ENCODE assay signal across 1 cellular context in the genomic region with DNA sequence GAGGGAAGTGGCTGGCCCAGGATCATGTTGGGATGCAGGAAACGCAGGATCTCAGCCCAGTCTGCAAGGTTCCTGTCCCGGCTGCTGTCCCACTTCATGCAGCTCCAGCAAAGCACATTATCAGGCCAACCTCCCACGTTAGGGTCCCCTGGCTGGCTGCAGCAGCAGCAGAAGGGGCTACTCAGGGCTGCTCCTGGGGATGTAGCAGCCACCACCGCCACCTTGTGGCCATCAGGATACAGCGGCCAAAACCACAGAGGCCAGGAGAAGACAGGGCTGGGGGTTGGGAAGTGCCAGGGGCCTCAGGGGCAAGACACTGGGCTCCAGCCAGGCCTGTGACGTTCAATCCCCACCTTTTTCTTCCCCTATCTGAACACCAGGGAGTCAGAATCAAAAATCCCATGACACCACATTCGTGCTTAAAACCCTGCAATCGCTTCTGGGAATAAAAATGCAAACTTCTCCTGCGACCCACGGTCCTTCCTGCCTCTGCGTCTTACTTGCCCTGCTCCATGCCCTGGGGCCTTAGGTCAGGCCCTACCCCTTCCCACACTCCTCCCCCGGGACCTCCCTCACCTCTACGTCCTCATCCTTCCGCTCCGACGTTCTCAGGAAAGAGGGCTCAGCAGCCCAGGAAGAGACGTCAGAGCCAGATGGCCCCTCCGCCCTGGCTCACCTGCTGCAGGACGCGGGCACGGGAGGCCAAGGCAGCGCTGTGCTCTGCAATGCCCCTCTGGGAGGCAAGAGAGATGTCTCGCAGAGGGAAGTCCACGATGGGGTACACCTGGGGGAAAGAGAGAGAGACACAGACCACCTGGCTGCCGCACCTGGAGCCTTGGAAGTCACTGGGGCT.
TF ChIP-seq lines count a peak whose summit lies in the region.

No MANE protein-coding gene starts in this region.

TF ChIP-seq in HepG2, 621 proteins besides CTCF, POLR2A, EP300 and RAD21 (continued from another document and continues in another):
- no peak for TF ChIP-seq NFAT5 (CRISPR knock-in tag; IDR thresholded peaks at IDR 0.05)
- TF ChIP-seq BHLHE40 (IDR thresholded peaks at IDR 0.05; ENCODE audit: low read length) = no peak
- no peak for TF ChIP-seq NFRKB (IDR thresholded peaks at IDR 0.05)
- no peak for TF ChIP-seq ISX (CRISPR knock-in tag; conservative IDR thresholded peaks at IDR 0.05)
- TF ChIP-seq ZNF792 (CRISPR knock-in tag; IDR thresholded peaks at IDR 0.05) = no peak
- peak; percentile 63 for TF ChIP-seq ZNF687 (CRISPR knock-in tag; IDR thresholded peaks at IDR 0.05)
- no peak for TF ChIP-seq ZNF788 (CRISPR knock-in tag; IDR thresholded peaks at IDR 0.05; ENCODE audit: borderline replicate concordance)
- TF ChIP-seq, protein P1, sequence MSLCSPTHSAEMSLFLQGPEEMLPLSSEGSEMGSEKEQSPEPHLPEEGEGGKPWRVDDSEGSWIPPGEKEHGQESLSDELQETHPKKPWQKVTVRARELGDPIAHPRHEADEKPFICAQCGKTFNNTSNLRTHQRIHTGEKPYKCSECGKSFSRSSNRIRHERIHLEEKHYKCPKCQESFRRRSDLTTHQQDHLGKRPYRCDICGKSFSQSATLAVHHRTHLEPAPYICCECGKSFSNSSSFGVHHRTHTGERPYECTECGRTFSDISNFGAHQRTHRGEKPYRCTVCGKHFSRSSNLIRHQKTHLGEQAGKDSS (CRISPR knock-in tag; IDR thresholded peaks at IDR 0.05; ENCODE audit: borderline replicate concordance, low read depth) = peak; percentile 41; the same call in 1 of the 2 replicates
- no peak for TF ChIP-seq SIN3B (IDR thresholded peaks at IDR 0.05; ENCODE audit: low read length)
- no peak for TF ChIP-seq MAF1 (CRISPR knock-in tag; IDR thresholded peaks at IDR 0.05; ENCODE audit: borderline replicate concordance)
- no peak for TF ChIP-seq NR2F6 (IDR thresholded peaks at IDR 0.05)
- TF ChIP-seq NR2F6 (CRISPR knock-in tag; IDR thresholded peaks at IDR 0.05) = no peak
- TF ChIP-seq, protein P2, sequence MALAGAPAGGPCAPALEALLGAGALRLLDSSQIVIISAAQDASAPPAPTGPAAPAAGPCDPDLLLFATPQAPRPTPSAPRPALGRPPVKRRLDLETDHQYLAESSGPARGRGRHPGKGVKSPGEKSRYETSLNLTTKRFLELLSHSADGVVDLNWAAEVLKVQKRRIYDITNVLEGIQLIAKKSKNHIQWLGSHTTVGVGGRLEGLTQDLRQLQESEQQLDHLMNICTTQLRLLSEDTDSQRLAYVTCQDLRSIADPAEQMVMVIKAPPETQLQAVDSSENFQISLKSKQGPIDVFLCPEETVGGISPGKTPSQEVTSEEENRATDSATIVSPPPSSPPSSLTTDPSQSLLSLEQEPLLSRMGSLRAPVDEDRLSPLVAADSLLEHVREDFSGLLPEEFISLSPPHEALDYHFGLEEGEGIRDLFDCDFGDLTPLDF (CRISPR knock-in tag; IDR thresholded peaks at IDR 0.05) = no peak
- no peak for TF ChIP-seq STAT5B (CRISPR knock-in tag; IDR thresholded peaks at IDR 0.05)
- TF ChIP-seq ZNF44 (CRISPR knock-in tag; IDR thresholded peaks at IDR 0.05) = 0 out of 2 replicates have a peak, but pooled peaks have one; percentile 43
- no peak for TF ChIP-seq ARHGAP35 (CRISPR knock-in tag; IDR thresholded peaks at IDR 0.05; ENCODE audit: borderline replicate concordance)
- TF ChIP-seq FOXP1 (IDR thresholded peaks at IDR 0.05) = no peak
- TF ChIP-seq FOXP1 (CRISPR knock-in tag; IDR thresholded peaks at IDR 0.05) = no peak
- no peak for TF ChIP-seq ZNF790 (CRISPR knock-in tag; IDR thresholded peaks at IDR 0.05; ENCODE audit: borderline replicate concordance)
- no peak for TF ChIP-seq FOXC1 (CRISPR knock-in tag; IDR thresholded peaks at IDR 0.05; ENCODE audit: borderline replicate concordance)
- TF ChIP-seq, protein P3, sequence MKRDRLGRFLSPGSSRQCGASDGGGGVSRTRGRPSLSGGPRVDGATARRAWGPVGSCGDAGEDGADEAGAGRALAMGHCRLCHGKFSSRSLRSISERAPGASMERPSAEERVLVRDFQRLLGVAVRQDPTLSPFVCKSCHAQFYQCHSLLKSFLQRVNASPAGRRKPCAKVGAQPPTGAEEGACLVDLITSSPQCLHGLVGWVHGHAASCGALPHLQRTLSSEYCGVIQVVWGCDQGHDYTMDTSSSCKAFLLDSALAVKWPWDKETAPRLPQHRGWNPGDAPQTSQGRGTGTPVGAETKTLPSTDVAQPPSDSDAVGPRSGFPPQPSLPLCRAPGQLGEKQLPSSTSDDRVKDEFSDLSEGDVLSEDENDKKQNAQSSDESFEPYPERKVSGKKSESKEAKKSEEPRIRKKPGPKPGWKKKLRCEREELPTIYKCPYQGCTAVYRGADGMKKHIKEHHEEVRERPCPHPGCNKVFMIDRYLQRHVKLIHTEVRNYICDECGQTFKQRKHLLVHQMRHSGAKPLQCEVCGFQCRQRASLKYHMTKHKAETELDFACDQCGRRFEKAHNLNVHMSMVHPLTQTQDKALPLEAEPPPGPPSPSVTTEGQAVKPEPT (CRISPR knock-in tag; IDR thresholded peaks at IDR 0.05; ENCODE audit: low read depth) = no peak
- no peak for TF ChIP-seq AHDC1 (CRISPR knock-in tag; IDR thresholded peaks at IDR 0.05; ENCODE audit: borderline replicate concordance)
- peak; percentile 59 for TF ChIP-seq PHF5A (CRISPR knock-in tag; IDR thresholded peaks at IDR 0.05; ENCODE audit: low read depth, unreplicated experiment)
- no peak for TF ChIP-seq ZNF343 (CRISPR knock-in tag; IDR thresholded peaks at IDR 0.05)
- no peak for TF ChIP-seq KDM1A (CRISPR knock-in tag; IDR thresholded peaks at IDR 0.05)
- TF ChIP-seq HNF1B (CRISPR knock-in tag; IDR thresholded peaks at IDR 0.05) = no peak
- no peak for TF ChIP-seq ZNF136 (CRISPR knock-in tag; IDR thresholded peaks at IDR 0.05; ENCODE audit: low read depth)
- TF ChIP-seq TRIM22 (IDR thresholded peaks at IDR 0.05) = no peak
- no peak for TF ChIP-seq SALL1 (CRISPR knock-in tag; IDR thresholded peaks at IDR 0.05)
- TF ChIP-seq ZNF501 (CRISPR knock-in tag; IDR thresholded peaks at IDR 0.05) = no peak
- no peak for TF ChIP-seq SATB2 (CRISPR knock-in tag; IDR thresholded peaks at IDR 0.05)
- no peak for TF ChIP-seq TCF12 (IDR thresholded peaks at IDR 0.05)
- TF ChIP-seq TCF12 (CRISPR knock-in tag; IDR thresholded peaks at IDR 0.05) = no peak
